In the genomic region with DNA sequence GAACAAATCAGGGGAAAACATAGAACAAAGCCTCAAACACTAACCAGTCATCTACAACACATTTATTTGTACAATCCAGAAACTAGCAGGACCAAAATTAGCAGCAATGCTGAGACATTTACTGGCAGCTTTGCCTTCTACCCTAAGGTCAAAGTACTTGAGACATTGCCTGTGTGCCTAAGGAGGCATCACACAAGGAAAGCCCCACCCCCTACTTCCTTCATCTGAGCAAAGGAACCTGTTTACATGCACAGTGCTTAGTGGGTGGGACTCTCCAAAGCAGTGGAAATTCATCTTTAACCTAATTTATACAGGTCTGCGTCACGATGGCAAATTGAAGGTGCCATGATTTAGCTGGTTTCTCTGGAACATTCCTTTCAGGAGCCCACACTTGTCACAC, we compare ENCODE assay signal across 7 cellular contexts. TPM values are rescaled to one million over a fixed set of nuclear protein-coding genes. Genes with fewer than 3 reads are reported as not detected.
"Had no signal": no experiment of that assay in that cellular context is flagged by ENCODE, and none has a peak within 500 bp of the region (broad histone marks: within the 10 kb centered on the region; RNA-seq: fewer than 3 reads in every experiment).

No MANE protein-coding gene starts in this region.

RNA-seq across cellular contexts. Expression of a gene that starts 2.8 kb away (rescaled TPM):
- total RNA-seq: GM23248, H4, H7, HepG2, HFFc6, HT1080 had no signal
- polyA plus RNA-seq: GM23248, HepG2, IgD-negative memory B cell had no signal

RNA-seq across cellular contexts. Expression of a gene that starts 51.2 kb away (rescaled TPM):
- total RNA-seq: GM23248, H4, H7, HepG2, HFFc6, HT1080 had no signal
- polyA plus RNA-seq: GM23248, HepG2, IgD-negative memory B cell had no signal
